Comparison of ENCODE assay signal across 1 cellular context in genomic region chr12:32344047-32344446, GRCh38.
TF ChIP-seq lines count a peak whose summit lies in the region.

No MANE protein-coding gene starts in this region.

TF ChIP-seq in H1, 55 proteins besides CTCF, POLR2A, EP300 and RAD21:
- no peak for TF ChIP-seq CEBPB (IDR thresholded peaks at IDR 0.05; ENCODE audit: low read depth, low read length)
- no peak for TF ChIP-seq PHF8 (conservative IDR thresholded peaks at IDR 0.05; ENCODE audit: low read depth, low read length)
- TF ChIP-seq MAX (IDR thresholded peaks at IDR 0.05): no peak
- no peak for TF ChIP-seq JUND (IDR thresholded peaks at IDR 0.05; ENCODE audit: low read length)
- no peak for TF ChIP-seq TBP (IDR thresholded peaks at IDR 0.05; ENCODE audit: low read depth, low read length)
- no peak for TF ChIP-seq CTBP2 (IDR thresholded peaks at IDR 0.05; ENCODE audit: borderline replicate concordance, insufficient read depth, insufficient read length, low read length)
- no peak for TF ChIP-seq FOSL1 (IDR thresholded peaks at IDR 0.05; ENCODE audit: insufficient read depth, low read depth, low read length)
